ENCODE assay signal across 8 cellular contexts in the genomic region with DNA sequence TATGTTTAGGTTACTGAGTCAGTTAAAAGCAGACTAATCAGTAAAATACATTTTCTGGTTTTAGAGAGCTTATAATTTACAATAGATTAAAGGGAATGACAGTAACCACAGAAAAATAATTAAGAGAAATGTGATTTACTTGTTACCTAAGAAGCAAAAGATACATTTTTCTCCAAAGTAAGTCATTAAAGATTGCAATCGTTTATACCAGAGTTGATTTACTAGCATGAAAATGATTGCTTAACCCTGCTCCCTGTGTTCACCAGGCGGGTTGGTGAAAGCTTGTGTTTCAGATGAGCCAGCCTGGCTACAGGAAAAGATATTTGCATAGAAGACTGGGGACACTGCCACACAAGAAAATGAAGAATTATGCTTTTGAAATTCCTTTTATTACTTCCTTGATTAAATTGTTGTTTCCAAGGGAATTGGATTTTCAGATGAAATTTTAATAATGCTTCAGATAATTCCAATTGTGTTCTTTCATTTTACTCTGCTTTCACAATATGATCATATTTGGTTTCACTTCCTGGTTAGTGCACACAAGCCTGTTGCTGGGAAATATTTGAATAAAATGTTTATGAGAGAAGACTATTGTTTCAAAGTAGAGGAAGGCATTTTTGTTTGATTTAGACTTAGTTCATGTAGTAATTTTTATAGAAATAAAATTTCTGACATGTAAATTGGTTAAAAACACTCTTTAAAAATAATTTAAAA. TPM values are rescaled to one million over a fixed set of nuclear protein-coding genes. Genes with fewer than 3 reads are reported as not detected.
DNase-seq lines count a peak whose midpoint lies in the region; ATAC-seq, FAIRE-seq and TF ChIP-seq lines count a peak whose summit lies in the region.

No MANE protein-coding gene starts in this region.

- peaks cover 31% of the 10 kb centered on the region for H3K4me1 ChIP-seq in OCI-LY1 (ENCODE audit: insufficient read depth, low read length, severe bottlenecking)

- FAIRE-seq in GM19239 (lab: Jason Lieb, UNC): peak; percentile 93

- H3K4me3 ChIP-seq in OCI-LY1 (ENCODE audit: low read depth, low read length, poor library complexity, severe bottlenecking) (peak overlapping the region; percentile 18), skin epidermis (no peak overlapping the region)

- H3K9ac ChIP-seq in OCI-LY1 (ENCODE audit: low read length): peak overlapping the region; percentile 38; the same call in 1 of the 2 replicates

- H3F3A ChIP-seq in OCI-LY1 (ENCODE audit: insufficient read depth, low read length): no peaks in the 10 kb centered on the region

- ATAC-seq in HG03280 (IDR thresholded peaks at IDR 0.05; ENCODE audit: unreplicated experiment): peak; percentile 74

- no peaks in the 10 kb centered on the region for H3K27me3 ChIP-seq in OCI-LY1 (ENCODE audit: insufficient read depth, low read length)

- H3K27ac ChIP-seq in OCI-LY1 (ENCODE audit: low read depth, low read length, poor library complexity, severe bottlenecking): peak overlapping the region; percentile 72
- peak overlapping the region; percentile 61 for H3K27ac ChIP-seq in epithelial cell of prostate
- H3K27ac ChIP-seq in skin epidermis: peak overlapping the region in 20 of 21 experiments; percentile 11 to 78 (median 54)

- H4K20me1 ChIP-seq in OCI-LY1 (ENCODE audit: insufficient read depth, low read length): no peaks in the 10 kb centered on the region

- H3K79me2 ChIP-seq in OCI-LY1 (ENCODE audit: insufficient read depth, low read length): peaks cover 18% of the 10 kb centered on the region; the same call in 1 of the 2 replicates

- peaks cover 11% of the 10 kb centered on the region; the same call in 1 of the 2 replicates for H3K36me3 ChIP-seq in OCI-LY1 (ENCODE audit: insufficient read depth, low read length)

- H3K9me2 ChIP-seq in OCI-LY1 (ENCODE audit: low read depth, low read length): no peaks in the 10 kb centered on the region

- H3K4me2 ChIP-seq in OCI-LY1 (ENCODE audit: low read length): peak overlapping the region; percentile 53

- no peak for TF ChIP-seq CTCF in OCI-LY1 (IDR thresholded peaks at IDR 0.05; ENCODE audit: low read length)

- no peak overlapping the region for H2AFZ ChIP-seq in OCI-LY1 (ENCODE audit: low read length)

- intact Hi-C loops in posterior vena cava (cut with DNase I): no loop called here

- DNase-seq in CD1c-positive myeloid dendritic cell (ENCODE audit: extremely low spot score) (peak; percentile 80), GM19239 (ENCODE audit: insufficient read length, low spot score) (peak; percentile 22), epithelial cell of prostate (ENCODE audit: low read depth, low spot score) (no peak), posterior vena cava (ENCODE audit: low spot score) (no peak)
- no peak for DNase-seq in activated CD4-positive, alpha-beta T cell treated with anti-CD3 and anti-CD28 coated beads, Interleukin-2, amount 50 U/mL, for 4 hours

- no peaks in the 10 kb centered on the region for H3K9me3 ChIP-seq in OCI-LY1 (ENCODE audit: low read length)

RNA-seq across cellular contexts. Expression of a gene that starts 28.0 kb away (rescaled TPM):
- total RNA-seq in posterior vena cava: 1 to 10 TPM; 6.0 to 9.9 TPM

Comparison
In these comparisons a context has a peak if more than half of its experiments do, and no peak if none do; other contexts are left out.
1. DNase-seq: peak in CD1c-positive myeloid dendritic cell (single experiment) and GM19239 (single experiment); none in epithelial cell of prostate (single experiment), posterior vena cava (single experiment) and activated CD4-positive, alpha-beta T cell treated with anti-CD3 and anti-CD28 coated beads, Interleukin-2, amount 50 U/mL, for 4 hours (0 of 2).
2. Peak in every context shown above with its lines, with median percentiles within 50 percentile points of each other: H3K27ac ChIP-seq.